26 cellular contexts compared by ENCODE assay signal in genomic region chr11:67610302-67610868, GRCh38. TPM values are rescaled to one million over a fixed set of nuclear protein-coding genes. Genes with fewer than 3 reads are reported as not detected.
"Had no signal": no experiment of that assay in that cellular context is flagged by ENCODE, and none has a peak within 500 bp of the region (broad histone marks: within the 10 kb centered on the region; RNA-seq: fewer than 3 reads in every experiment).

No MANE protein-coding gene starts in this region.

- H3K27me3 Mint-ChIP-seq: activated CD4-positive, alpha-beta T cell treated with anti-CD3 and anti-CD28 coated beads, Interleukin-2, amount 10 ng/mL, durations not matched to agents 7 days and 5 days; activated CD8-positive, alpha-beta T cell treated with anti-CD3 and anti-CD28 coated beads for 36 hours had no signal

- DNase-seq: activated CD4-positive, alpha-beta T cell treated with anti-CD3 and anti-CD28 coated beads, Interleukin-2, amount 10 ng/mL, durations not matched to agents 7 days and 5 days; activated CD4-positive, CD25-positive, alpha-beta regulatory T cell; activated CD8-positive, alpha-beta memory T cell treated with anti-CD3 and anti-CD28 coated beads, Interleukin-2, amount 50 U/mL, for 4 hours; activated CD8-positive, alpha-beta T cell treated with anti-CD3 and anti-CD28 coated beads for 36 hours; activated gamma-delta T cell; brain microvascular endothelial cell; Karpas-422; MM.1S; NCI-H1105; NCI-H1436; NCI-H1694 treated with DMSO at 0.1 percent for 48 hours; NCI-H2029 treated with DMSO at 0.1 percent for 48 hours; NCI-H345; NCI-H510A; NCI-H69; NK-92 treated with Interleukin-12 subunit alpha and Interleukin-12 subunit beta, amount 100 ng/mL, for 24 hours; Peyer's patch; SHP77; SW 1271 had no signal

- H3K27ac ChIP-seq: brain microvascular endothelial cell, cardiac muscle cell, Peyer's patch, SJSA1, VCaP had no signal

- H3K4me3 Mint-ChIP-seq: activated CD4-positive, alpha-beta T cell treated with anti-CD3 and anti-CD28 coated beads, Interleukin-2, amount 10 ng/mL, durations not matched to agents 7 days and 5 days; activated CD8-positive, alpha-beta T cell treated with anti-CD3 and anti-CD28 coated beads for 36 hours; activated T-helper 1 cell treated with anti-CD3 and anti-CD28 coated beads, Interleukin-12 subunit alpha, Interleukin-12 subunit beta, Interleukin-2, Interleukin-4 antibody, amounts not matched to agents 30 ng/mL and 10 ng/mL and 1 ng/mL, durations not matched to agents 14 hours and 24 hours and 36 hours had no signal

- H3K27ac Mint-ChIP-seq: activated CD4-positive, alpha-beta T cell treated with anti-CD3 and anti-CD28 coated beads, Interleukin-2, amount 10 ng/mL, durations not matched to agents 7 days and 5 days; activated CD8-positive, alpha-beta T cell treated with anti-CD3 and anti-CD28 coated beads for 36 hours had no signal

- H3K9me3 ChIP-seq: Peyer's patch, SJSA1 had no signal

- ATAC-seq: activated CD8-positive, alpha-beta T cell treated with anti-CD3 and anti-CD28 coated beads for 36 hours; activated naive CD4-positive, alpha-beta T cell treated with anti-CD3 and anti-CD28 coated beads, Interleukin-2, amount 50 U/mL, for 72 hours; SK-N-SH treated with all-trans-retinoic acid at 6 μM for 48 hours had no signal

- H3K27me3 ChIP-seq: brain microvascular endothelial cell, cardiac muscle cell, Peyer's patch, SJSA1 had no signal

- H3K9me3 Mint-ChIP-seq: activated CD4-positive, alpha-beta T cell treated with anti-CD3 and anti-CD28 coated beads, Interleukin-2, amount 10 ng/mL, durations not matched to agents 7 days and 5 days; activated CD8-positive, alpha-beta T cell treated with anti-CD3 and anti-CD28 coated beads for 36 hours; activated naive CD4-positive, alpha-beta T cell treated with anti-CD3 and anti-CD28 coated beads, Interleukin-2, amount 50 U/mL, for 72 hours; activated T-helper 1 cell treated with anti-CD3 and anti-CD28 coated beads, Interleukin-12 subunit alpha, Interleukin-12 subunit beta, Interleukin-2, Interleukin-4 antibody, amounts not matched to agents 30 ng/mL and 10 ng/mL and 1 ng/mL, durations not matched to agents 14 hours and 24 hours and 36 hours had no signal

- H3K4me3 ChIP-seq: cardiac muscle cell, Peyer's patch, SJSA1 had no signal

RNA-seq across cellular contexts. Expression of gene TBX10, which starts 29.2 kb away (rescaled TPM):
- total RNA-seq: activated CD4-positive, alpha-beta T cell treated with anti-CD3 and anti-CD28 coated beads, Interleukin-2, amount 10 ng/mL, durations not matched to agents 7 days and 5 days; activated CD8-positive, alpha-beta T cell treated with anti-CD3 and anti-CD28 coated beads for 36 hours; activated naive CD4-positive, alpha-beta T cell treated with anti-CD3 and anti-CD28 coated beads, Interleukin-2, amount 50 U/mL, for 72 hours; activated T-helper 1 cell treated with anti-CD3 and anti-CD28 coated beads, Interleukin-12 subunit alpha, Interleukin-12 subunit beta, Interleukin-2, Interleukin-4 antibody, amounts not matched to agents 30 ng/mL and 10 ng/mL and 1 ng/mL, durations not matched to agents 14 hours and 24 hours and 36 hours; cardiac muscle cell; SJSA1; T-helper 1 cell treated with Interleukin-12 subunit alpha and Interleukin-12 subunit beta and Interleukin-4 antibody, amounts not matched to agents 30 ng/mL and 1 ng/mL, for 36 hours had no signal

RNA-seq across cellular contexts. Expression of gene ACY3, which starts 40.1 kb away (rescaled TPM):
- total RNA-seq: activated T-helper 1 cell treated with anti-CD3 and anti-CD28 coated beads, Interleukin-12 subunit alpha, Interleukin-12 subunit beta, Interleukin-2, Interleukin-4 antibody, amounts not matched to agents 30 ng/mL and 10 ng/mL and 1 ng/mL, durations not matched to agents 14 hours and 24 hours and 36 hours; cardiac muscle cell; SJSA1; T-helper 1 cell treated with Interleukin-12 subunit alpha and Interleukin-12 subunit beta and Interleukin-4 antibody, amounts not matched to agents 30 ng/mL and 1 ng/mL, for 36 hours had no signal
